ENCODE assay signal across 14 cellular contexts in genomic region chr7:76073335-76073990, GRCh38.
"Had no signal": no experiment of that assay in that cellular context is flagged by ENCODE, and none has a peak within 500 bp of the region (broad histone marks: within the 10 kb centered on the region; RNA-seq: fewer than 3 reads in every experiment).

No MANE protein-coding gene starts in this region.

- H3K9me3 ChIP-seq: ovary, sigmoid colon had no signal

- H3K9me3 Mint-ChIP-seq: activated naive CD4-positive, alpha-beta T cell treated with anti-CD3 and anti-CD28 coated beads, Interleukin-2, amount 10 ng/mL, durations not matched to agents 7 days and 5 days; activated T-helper 2 cell treated with anti-CD3 and anti-CD28 coated beads, Interferon-gamma antibody, Interleukin-2, Interleukin-4, amounts not matched to agents 10 μg/mL and 5 μg/mL and 100 μg/mL, durations not matched to agents 14 hours and 24 hours and 36 hours; T-helper 1 cell treated with Interleukin-12 subunit alpha and Interleukin-12 subunit beta and Interleukin-4 antibody, amounts not matched to agents 30 μg/mL and 1 μg/mL, for 36 hours; type B pancreatic cell had no signal

- H3K4me3 Mint-ChIP-seq: activated naive CD4-positive, alpha-beta T cell treated with anti-CD3 and anti-CD28 coated beads, Interleukin-2, amount 10 ng/mL, durations not matched to agents 7 days and 5 days; T-helper 1 cell treated with Interleukin-12 subunit alpha and Interleukin-12 subunit beta and Interleukin-4 antibody, amounts not matched to agents 30 μg/mL and 1 μg/mL, for 36 hours; type B pancreatic cell had no signal

- H3K79me2 ChIP-seq: hepatocyte had no signal

- H3K4me2 ChIP-seq: hepatocyte had no signal

- H3K36me3 ChIP-seq: ovary, sigmoid colon had no signal

- H3K27me3 ChIP-seq: hepatocyte, ovary, sigmoid colon had no signal

- FAIRE-seq: islet of Langerhans had no signal

- H3K27ac ChIP-seq: coronary artery, hepatocyte, ovary had no signal

- DNase-seq: activated CD4-positive, CD25-positive, alpha-beta regulatory T cell; activated naive CD4-positive, alpha-beta T cell treated with anti-CD3 and anti-CD28 coated beads, Interleukin-2, amount 10 ng/mL, durations not matched to agents 7 days and 5 days; effector memory CD4-positive, alpha-beta T cell; erythroblast; ovary; sigmoid colon; stimulated activated CD4-positive, alpha-beta T cell treated with anti-CD3 and anti-CD28 coated beads, Interleukin-2, amount 100 ng/mL, for 24 hours; stimulated activated naive CD4-positive, alpha-beta T cell treated with Interleukin-2 at 50 U/mL for 16 hours had no signal

- H3K4me3 ChIP-seq: coronary artery, hepatocyte, ovary, sigmoid colon had no signal

- H3K27ac Mint-ChIP-seq: activated naive CD4-positive, alpha-beta T cell treated with anti-CD3 and anti-CD28 coated beads, Interleukin-2, amount 10 ng/mL, durations not matched to agents 7 days and 5 days; activated T-helper 2 cell treated with anti-CD3 and anti-CD28 coated beads, Interferon-gamma antibody, Interleukin-2, Interleukin-4, amounts not matched to agents 10 μg/mL and 5 μg/mL and 100 μg/mL, durations not matched to agents 14 hours and 24 hours and 36 hours; T-helper 1 cell treated with Interleukin-12 subunit alpha and Interleukin-12 subunit beta and Interleukin-4 antibody, amounts not matched to agents 30 μg/mL and 1 μg/mL, for 36 hours; type B pancreatic cell had no signal

- H3K27me3 Mint-ChIP-seq: type B pancreatic cell had no signal

- H2AFZ ChIP-seq: hepatocyte had no signal

- H3K36me3 Mint-ChIP-seq: activated naive CD4-positive, alpha-beta T cell treated with anti-CD3 and anti-CD28 coated beads, Interleukin-2, amount 10 ng/mL, durations not matched to agents 7 days and 5 days; type B pancreatic cell had no signal
